In the genomic region with DNA sequence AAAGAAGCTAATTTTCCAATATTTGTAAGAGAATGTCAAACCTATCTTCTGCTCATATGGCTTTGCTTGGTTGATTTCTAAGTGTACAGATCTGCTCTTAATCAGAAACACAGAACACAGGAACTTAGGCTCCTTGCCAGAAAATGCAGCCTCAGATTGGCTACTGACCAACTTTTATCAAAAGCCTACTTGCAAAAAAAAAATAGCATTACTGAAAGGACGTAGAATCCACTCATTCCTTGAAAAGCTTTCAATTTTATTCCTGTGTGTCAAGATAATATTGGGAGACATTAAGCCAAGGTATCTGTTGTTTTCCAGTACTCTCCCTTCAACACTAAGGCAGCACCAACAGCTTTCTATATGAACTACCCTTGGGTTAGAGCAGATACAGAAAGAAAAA, we compare ENCODE assay signal across 12 cellular contexts.
A peak's percentile ranks its signal among the peaks of the same experiment; 100 is the strongest.
DNase-seq lines count a peak whose midpoint lies in the region; ATAC-seq, FAIRE-seq and TF ChIP-seq lines count a peak whose summit lies in the region.
"Had no signal": no experiment of that assay in that cellular context is flagged by ENCODE, and none has a peak within 500 bp of the region (broad histone marks: within the 10 kb centered on the region; RNA-seq: fewer than 3 reads in every experiment).

No MANE protein-coding gene starts in this region.

- TF ChIP-seq CTCF in AG04450 (IDR thresholded peaks at IDR 0.05; ENCODE audit: low read depth, low read length), result no peak
- TF ChIP-seq CTCF in astrocyte (IDR thresholded peaks at IDR 0.05; ENCODE audit: insufficient read depth, low read depth, low read length), result no peak
- TF ChIP-seq CTCF in esophagus muscularis mucosa (IDR thresholded peaks at IDR 0.05), result no peak
- no peak for TF ChIP-seq CTCF in type B pancreatic cell (conservative IDR thresholded peaks at IDR 0.05)

- peak; percentile 35 to 53 for ATAC-seq in right cardiac atrium
- ATAC-seq: activated T-cell treated with anti-CD3 and anti-CD28 coated beads, Interleukin-2, amount 50 U/mL, for 72 hours had no signal

- H4K20me1 ChIP-seq in astrocyte (ENCODE audit: insufficient read depth, low read length), result no peaks in the 10 kb centered on the region
- H4K20me1 ChIP-seq: BLaER1 treated with 17β-estradiol and CSF1 and Interleukin-3, amounts not matched to agents 10 nM and 100 nM had no signal

- H3K4me1 ChIP-seq in astrocyte (ENCODE audit: insufficient read depth, low read length), result peaks cover 19% of the 10 kb centered on the region
- no peaks in the 10 kb centered on the region for H3K4me1 ChIP-seq in right cardiac atrium (ENCODE audit: control insufficient read depth, insufficient read depth, low read length)
- peaks cover 0 to 16% (median 0%) of the 10 kb centered on the region in 4 donors for H3K4me1 ChIP-seq in esophagus muscularis mucosa

- H3K27me3 ChIP-seq in AG04450 (ENCODE audit: control insufficient read depth, insufficient read depth, low read length) (no peaks in the 10 kb centered on the region), astrocyte (ENCODE audit: insufficient read depth, low read length) (no peaks in the 10 kb centered on the region), right cardiac atrium (ENCODE audit: control insufficient read depth, insufficient read depth) (no peaks in the 10 kb centered on the region), esophagus muscularis mucosa (no peaks in the 10 kb centered on the region)
- H3K27me3 ChIP-seq: BLaER1 treated with 17β-estradiol and CSF1 and Interleukin-3, amounts not matched to agents 10 nM and 100 nM had no signal

- no peak for TF ChIP-seq EP300 in esophagus muscularis mucosa (IDR thresholded peaks at IDR 0.05)

- peak overlapping the region; percentile 53 for H3K4me2 ChIP-seq in astrocyte (ENCODE audit: low read length)
- H3K4me2 ChIP-seq: BLaER1 treated with 17β-estradiol and CSF1 and Interleukin-3, amounts not matched to agents 10 nM and 100 nM had no signal

- H3K4me3 ChIP-seq in AG04450 (ENCODE audit: low read depth, low read length), result no peak overlapping the region
- no peak overlapping the region for H3K4me3 ChIP-seq in astrocyte (ENCODE audit: insufficient read depth, low read depth, low read length)
- no peak overlapping the region for H3K4me3 ChIP-seq in right cardiac atrium (ENCODE audit: low read length)
- no peak overlapping the region for H3K4me3 ChIP-seq in esophagus muscularis mucosa
- H3K4me3 ChIP-seq: BLaER1 treated with 17β-estradiol and CSF1 and Interleukin-3, amounts not matched to agents 10 nM and 100 nM had no signal

- no peaks in the 10 kb centered on the region for H3K36me3 Mint-ChIP-seq in astrocyte (ENCODE audit: low read depth, unreplicated experiment)
- no peaks in the 10 kb centered on the region for H3K36me3 Mint-ChIP-seq in type B pancreatic cell
- H3K36me3 Mint-ChIP-seq: IgD-negative memory B cell had no signal

- H3K9me3 ChIP-seq in AG04450 (ENCODE audit: control insufficient read depth, insufficient read depth, low read length) (no peaks in the 10 kb centered on the region), astrocyte (ENCODE audit: insufficient read depth, low read depth, low read length) (no peaks in the 10 kb centered on the region), right cardiac atrium (ENCODE audit: control insufficient read depth, low read length) (no peaks in the 10 kb centered on the region), esophagus muscularis mucosa (no peaks in the 10 kb centered on the region)
- H3K9me3 ChIP-seq: BLaER1 treated with 17β-estradiol and CSF1 and Interleukin-3, amounts not matched to agents 10 nM and 100 nM had no signal

- H3K4me1 Mint-ChIP-seq in astrocyte (ENCODE audit: low read depth, unreplicated experiment) (peaks cover 12% of the 10 kb centered on the region), type B pancreatic cell (ENCODE audit: unreplicated experiment) (peaks cover 20% of the 10 kb centered on the region)

- H3K9me3 Mint-ChIP-seq in astrocyte (ENCODE audit: unreplicated experiment) (no peaks in the 10 kb centered on the region), type B pancreatic cell (no peaks in the 10 kb centered on the region)
- H3K9me3 Mint-ChIP-seq: activated T-cell treated with anti-CD3 and anti-CD28 coated beads, Interleukin-2, amount 50 U/mL, for 72 hours; IgD-negative memory B cell had no signal

- H3K4me3 Mint-ChIP-seq in astrocyte (ENCODE audit: unreplicated experiment) (no peak overlapping the region), type B pancreatic cell (no peak overlapping the region)
- H3K4me3 Mint-ChIP-seq: activated T-cell treated with anti-CD3 and anti-CD28 coated beads, Interleukin-2, amount 50 U/mL, for 72 hours; IgD-negative memory B cell had no signal

- H3K27ac Mint-ChIP-seq in astrocyte (ENCODE audit: unreplicated experiment) (no peak overlapping the region), type B pancreatic cell (no peak overlapping the region)
- H3K27ac Mint-ChIP-seq: activated T-cell treated with anti-CD3 and anti-CD28 coated beads, Interleukin-2, amount 50 U/mL, for 72 hours; IgD-negative memory B cell had no signal

- CTCF ChIA-PET in AG04450 (lab: Charles Lee), result no interaction called here

- H3K79me2 ChIP-seq in astrocyte (ENCODE audit: insufficient read depth, low read length), result no peaks in the 10 kb centered on the region

- POLR2A ChIA-PET in AG04450 (lab: Yijun Ruan, JAX), result no interaction called here

- no peak for TF ChIP-seq POLR2A in esophagus muscularis mucosa (IDR thresholded peaks at IDR 0.05; ENCODE audit: low read depth)

- no peak overlapping the region for H3K27ac ChIP-seq in AG04450 (ENCODE audit: low read depth, low read length)
- H3K27ac ChIP-seq in astrocyte (ENCODE audit: low read depth, low read length), result no peak overlapping the region
- no peak overlapping the region for H3K27ac ChIP-seq in right cardiac atrium (ENCODE audit: low read length)
- H3K27ac ChIP-seq in esophagus muscularis mucosa (replicated peaks in 1 of 4), result no peak overlapping the region
- H3K27ac ChIP-seq: BLaER1 treated with 17β-estradiol and CSF1 and Interleukin-3, amounts not matched to agents 10 nM and 100 nM had no signal

- intact Hi-C loops in right cardiac atrium (cut with DNase I) (no loop called here), esophagus muscularis mucosa (cut with DNase I) (no loop called here)

- no peaks in the 10 kb centered on the region for H3K36me3 ChIP-seq in astrocyte (ENCODE audit: insufficient read depth, low read length)
- H3K36me3 ChIP-seq in esophagus muscularis mucosa, result no peaks in the 10 kb centered on the region
- H3K36me3 ChIP-seq: BLaER1 treated with 17β-estradiol and CSF1 and Interleukin-3, amounts not matched to agents 10 nM and 100 nM had no signal

- WGBS in right cardiac atrium, result 4% methylated on average over 1 of the region's 1 CpG
- 13% methylated on average over 1 of the region's 1 CpG for WGBS in esophagus muscularis mucosa

- no peak overlapping the region for H3K9ac ChIP-seq in astrocyte (ENCODE audit: low read length)
- H3K9ac ChIP-seq: BLaER1 treated with 17β-estradiol and CSF1 and Interleukin-3, amounts not matched to agents 10 nM and 100 nM had no signal

- no peak for FAIRE-seq in astrocyte (lab: Jason Lieb, UNC)

- no peak overlapping the region for H2AFZ ChIP-seq in astrocyte (ENCODE audit: low read depth, low read length)

- peak; percentile 67 for DNase-seq in AG04450 (ENCODE audit: low read depth, low spot score)
- peak; percentile 31 for DNase-seq in LHCN-M2 (ENCODE audit: low read depth)
- DNase-seq in astrocyte (ENCODE audit: low read depth), result peak; percentile 73
- no peak for DNase-seq in right cardiac atrium
- no peak for DNase-seq in esophagus muscularis mucosa (ENCODE audit: extremely low spot score)
- no peak for DNase-seq in SKM-1 (lab: John Stamatoyannopoulos, UW; ENCODE audit: unreplicated experiment)
- no peak for DNase-seq in middle frontal gyrus (ENCODE audit: extremely low spot score, low spot score)
- DNase-seq in type B pancreatic cell (ENCODE audit: extremely low spot score, unreplicated experiment), result no peak
- DNase-seq: activated T-cell treated with anti-CD3 and anti-CD28 coated beads, Interleukin-2, amount 50 U/mL, for 72 hours; NCI-H748 treated with DMSO at 0.1 percent for 48 hours had no signal

- H3K27me3 Mint-ChIP-seq in astrocyte (ENCODE audit: low read depth, unreplicated experiment) (no peaks in the 10 kb centered on the region), type B pancreatic cell (peaks cover 3% of the 10 kb centered on the region)

Comparison
In these comparisons a context has a peak if more than half of its experiments do, and no peak if none do; other contexts are left out.
1. DNase-seq: peak in AG04450 (single experiment), LHCN-M2 (single experiment) and astrocyte (single experiment); none in right cardiac atrium (0 of 3), esophagus muscularis mucosa (single experiment), SKM-1 (single experiment), middle frontal gyrus (single experiment) and type B pancreatic cell (single experiment).